Comparison of ENCODE assay signal across 32 cellular contexts in the genomic region with DNA sequence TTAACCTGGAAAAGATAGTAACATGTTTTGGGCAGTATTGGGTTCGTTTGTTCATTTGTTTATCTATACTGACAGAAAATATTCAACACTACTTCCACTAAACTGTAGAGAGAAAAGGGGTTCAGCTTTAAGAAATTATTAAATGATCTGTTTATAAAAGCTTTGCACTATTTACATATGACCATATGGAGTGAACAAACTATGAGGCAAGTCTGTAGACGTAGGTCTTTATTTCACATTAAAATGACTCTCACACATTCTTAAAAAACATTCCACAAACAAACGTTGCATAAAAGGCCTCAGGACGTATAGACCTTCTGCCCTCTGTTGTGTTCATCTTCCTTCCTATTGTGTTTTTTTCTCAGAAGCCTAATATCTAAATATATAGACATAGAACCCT.
"Had no signal": no experiment of that assay in that cellular context is flagged by ENCODE, and none has a peak within 500 bp of the region (broad histone marks: within the 10 kb centered on the region; RNA-seq: fewer than 3 reads in every experiment).

No MANE protein-coding gene starts in this region.

- H3K27ac Mint-ChIP-seq: activated B cell treated with CpG ODN at 0.5 μM for 24 hours; activated CD4-positive, alpha-beta memory T cell treated with anti-CD3 and anti-CD28 coated beads, Interleukin-2, amount 10 ng/mL, durations not matched to agents 7 days and 5 days; activated CD4-positive, alpha-beta T cell treated with anti-CD3 and anti-CD28 coated beads for 36 hours; activated CD4-positive, alpha-beta T cell treated with anti-CD3 and anti-CD28 coated beads, Interleukin-2, amount 10 ng/mL, durations not matched to agents 7 days and 5 days; activated CD8-positive, alpha-beta memory T cell treated with anti-CD3 and anti-CD28 coated beads, Interleukin-2, amount 10 ng/mL, durations not matched to agents 7 days and 5 days; activated CD8-positive, alpha-beta T cell treated with anti-CD3 and anti-CD28 coated beads, Interleukin-2, amount 10 ng/mL, durations not matched to agents 7 days and 5 days; activated naive CD4-positive, alpha-beta T cell treated with anti-CD3 and anti-CD28 coated beads, Interleukin-2, amount 10 ng/mL, durations not matched to agents 7 days and 5 days; activated naive CD8-positive, alpha-beta T cell; activated naive CD8-positive, alpha-beta T cell treated with anti-CD3 and anti-CD28 coated beads, Interleukin-2, amount 10 ng/mL, durations not matched to agents 7 days and 5 days; activated naive CD8-positive, alpha-beta T cell treated with anti-CD3 and anti-CD28 coated beads, Interleukin-2, amount 50 U/mL, for 24 hours; activated T-helper 2 cell treated with anti-CD3 and anti-CD28 coated beads, Interferon-gamma antibody, Interleukin-2, Interleukin-4, amounts not matched to agents 10 μg/mL and 5 μg/mL and 100 μg/mL, durations not matched to agents 14 hours and 24 hours and 36 hours; brain; T-helper 1 cell treated with Interleukin-12 subunit alpha and Interleukin-12 subunit beta and Interleukin-4 antibody, amounts not matched to agents 30 μg/mL and 1 μg/mL, for 36 hours; T-helper 2 cell treated with Interferon-gamma antibody and Interleukin-4, amounts not matched to agents 5 μg/mL and 100 μg/mL, for 36 hours had no signal

- H3K9me3 Mint-ChIP-seq: activated B cell treated with CpG ODN at 0.5 μM for 24 hours; activated naive CD4-positive, alpha-beta T cell treated with anti-CD3 and anti-CD28 coated beads, Interleukin-2, amount 10 ng/mL, durations not matched to agents 7 days and 5 days; activated T-helper 2 cell treated with anti-CD3 and anti-CD28 coated beads, Interferon-gamma antibody, Interleukin-2, Interleukin-4, amounts not matched to agents 10 μg/mL and 5 μg/mL and 100 μg/mL, durations not matched to agents 14 hours and 24 hours and 36 hours; central memory CD8-positive, alpha-beta T cell; T-helper 1 cell treated with Interleukin-12 subunit alpha and Interleukin-12 subunit beta and Interleukin-4 antibody, amounts not matched to agents 30 μg/mL and 1 μg/mL, for 36 hours; T-helper 2 cell treated with Interferon-gamma antibody and Interleukin-4, amounts not matched to agents 5 μg/mL and 100 μg/mL, for 36 hours had no signal

- H3K27me3 Mint-ChIP-seq: activated B cell treated with CpG ODN at 0.5 μM for 24 hours; activated CD4-positive, alpha-beta memory T cell treated with anti-CD3 and anti-CD28 coated beads, Interleukin-2, amount 10 ng/mL, durations not matched to agents 7 days and 5 days; activated CD4-positive, alpha-beta T cell treated with anti-CD3 and anti-CD28 coated beads for 36 hours; activated CD4-positive, alpha-beta T cell treated with anti-CD3 and anti-CD28 coated beads, Interleukin-2, amount 10 ng/mL, durations not matched to agents 7 days and 5 days; activated CD8-positive, alpha-beta memory T cell treated with anti-CD3 and anti-CD28 coated beads, Interleukin-2, amount 10 ng/mL, durations not matched to agents 7 days and 5 days; activated naive CD4-positive, alpha-beta T cell treated with anti-CD3 and anti-CD28 coated beads, Interleukin-2, amount 10 ng/mL, durations not matched to agents 7 days and 5 days; activated naive CD8-positive, alpha-beta T cell; activated naive CD8-positive, alpha-beta T cell treated with anti-CD3 and anti-CD28 coated beads, Interleukin-2, amount 10 ng/mL, durations not matched to agents 7 days and 5 days; activated naive CD8-positive, alpha-beta T cell treated with anti-CD3 and anti-CD28 coated beads, Interleukin-2, amount 50 U/mL, for 24 hours; activated T-cell treated with anti-CD3 and anti-CD28 coated beads, Interleukin-2, amount 50 U/mL, for 24 hours; brain; central memory CD8-positive, alpha-beta T cell had no signal

- H3K4me1 Mint-ChIP-seq: activated B cell treated with CpG ODN at 0.5 μM for 24 hours; activated CD4-positive, alpha-beta memory T cell treated with anti-CD3 and anti-CD28 coated beads, Interleukin-2, amount 10 ng/mL, durations not matched to agents 7 days and 5 days; activated CD4-positive, alpha-beta T cell treated with anti-CD3 and anti-CD28 coated beads for 36 hours; activated CD4-positive, alpha-beta T cell treated with anti-CD3 and anti-CD28 coated beads, Interleukin-2, amount 10 ng/mL, durations not matched to agents 7 days and 5 days; activated CD8-positive, alpha-beta memory T cell treated with anti-CD3 and anti-CD28 coated beads, Interleukin-2, amount 10 ng/mL, durations not matched to agents 7 days and 5 days; activated naive CD4-positive, alpha-beta T cell treated with anti-CD3 and anti-CD28 coated beads, Interleukin-2, amount 10 ng/mL, durations not matched to agents 7 days and 5 days; activated naive CD8-positive, alpha-beta T cell treated with anti-CD3 and anti-CD28 coated beads, Interleukin-2, amount 10 ng/mL, durations not matched to agents 7 days and 5 days; activated naive CD8-positive, alpha-beta T cell treated with anti-CD3 and anti-CD28 coated beads, Interleukin-2, amount 50 U/mL, for 24 hours; brain; central memory CD8-positive, alpha-beta T cell had no signal

- DNase-seq: activated B cell treated with CpG ODN at 0.5 μM for 24 hours; activated CD4-positive, alpha-beta memory T cell treated with anti-CD3 and anti-CD28 coated beads, Interleukin-2, amount 10 ng/mL, durations not matched to agents 7 days and 5 days; activated CD4-positive, alpha-beta T cell treated with anti-CD3 and anti-CD28 coated beads for 36 hours; activated CD4-positive, alpha-beta T cell treated with anti-CD3 and anti-CD28 coated beads for 48 hours; activated CD4-positive, alpha-beta T cell treated with anti-CD3 and anti-CD28 coated beads, Interleukin-2, amount 10 ng/mL, durations not matched to agents 7 days and 5 days; activated CD4-positive, alpha-beta T cell treated with anti-CD3 and anti-CD28 coated beads, Interleukin-2, amount 50 U/mL, for 48 hours; activated CD4-positive, CD25-positive, alpha-beta regulatory T cell treated with anti-CD3 and anti-CD28 coated beads, Interleukin-2, amount 50 U/mL, for 72 hours; activated CD8-positive, alpha-beta memory T cell treated with anti-CD3 and anti-CD28 coated beads for 24 hours; activated CD8-positive, alpha-beta memory T cell treated with anti-CD3 and anti-CD28 coated beads, Interleukin-2, amount 10 ng/mL, durations not matched to agents 7 days and 5 days; activated CD8-positive, alpha-beta memory T cell treated with anti-CD3 and anti-CD28 coated beads, Interleukin-2, amount 50 U/mL, for 48 hours; activated CD8-positive, alpha-beta T cell treated with anti-CD3 and anti-CD28 coated beads, Interleukin-2, amount 10 ng/mL, durations not matched to agents 7 days and 5 days; activated effector memory CD4-positive, alpha-beta T cell treated with Interleukin-2 at 50 U/mL for 16 hours; activated gamma-delta T cell; activated naive CD4-positive, alpha-beta T cell treated with anti-CD3 and anti-CD28 coated beads, Interleukin-2, amount 10 ng/mL, durations not matched to agents 7 days and 5 days; activated naive CD4-positive, alpha-beta T cell treated with Interleukin-2 at 50 U/mL for 16 hours; activated naive CD8-positive, alpha-beta T cell treated with anti-CD3 and anti-CD28 coated beads, Interleukin-2, amount 10 ng/mL, durations not matched to agents 7 days and 5 days; activated naive CD8-positive, alpha-beta T cell treated with anti-CD3 and anti-CD28 coated beads, Interleukin-2, amount 50 U/mL, for 24 hours; activated T-cell treated with anti-CD3 and anti-CD28 coated beads, Interleukin-2, amount 50 U/mL, for 24 hours; activated T-cell treated with anti-CD3 and anti-CD28 coated beads, Interleukin-2, amount 50 U/mL, for 48 hours; amygdala; anterior cingulate cortex; caudate nucleus; cerebellar nuclear complex; T-helper 1 cell; T-helper 2 cell; T-helper 9 cell had no signal

- ATAC-seq: activated CD4-positive, alpha-beta T cell treated with anti-CD3 and anti-CD28 coated beads for 36 hours; activated CD8-positive, alpha-beta memory T cell treated with anti-CD3 and anti-CD28 coated beads, Interleukin-2, amount 10 ng/mL, durations not matched to agents 7 days and 5 days; activated CD8-positive, alpha-beta T cell treated with anti-CD3 and anti-CD28 coated beads, Interleukin-2, amount 10 ng/mL, durations not matched to agents 7 days and 5 days had no signal

- H3K4me3 Mint-ChIP-seq: activated B cell treated with CpG ODN at 0.5 μM for 24 hours; activated CD4-positive, alpha-beta memory T cell treated with anti-CD3 and anti-CD28 coated beads, Interleukin-2, amount 10 ng/mL, durations not matched to agents 7 days and 5 days; activated CD4-positive, alpha-beta T cell treated with anti-CD3 and anti-CD28 coated beads for 36 hours; activated CD4-positive, alpha-beta T cell treated with anti-CD3 and anti-CD28 coated beads, Interleukin-2, amount 10 ng/mL, durations not matched to agents 7 days and 5 days; activated CD8-positive, alpha-beta memory T cell treated with anti-CD3 and anti-CD28 coated beads, Interleukin-2, amount 10 ng/mL, durations not matched to agents 7 days and 5 days; activated CD8-positive, alpha-beta T cell treated with anti-CD3 and anti-CD28 coated beads, Interleukin-2, amount 10 ng/mL, durations not matched to agents 7 days and 5 days; activated naive CD4-positive, alpha-beta T cell treated with anti-CD3 and anti-CD28 coated beads, Interleukin-2, amount 10 ng/mL, durations not matched to agents 7 days and 5 days; activated naive CD8-positive, alpha-beta T cell; activated naive CD8-positive, alpha-beta T cell treated with anti-CD3 and anti-CD28 coated beads, Interleukin-2, amount 10 ng/mL, durations not matched to agents 7 days and 5 days; activated naive CD8-positive, alpha-beta T cell treated with anti-CD3 and anti-CD28 coated beads, Interleukin-2, amount 50 U/mL, for 24 hours; activated T-cell treated with anti-CD3 and anti-CD28 coated beads, Interleukin-2, amount 50 U/mL, for 24 hours; brain; central memory CD8-positive, alpha-beta T cell; T-helper 1 cell treated with Interleukin-12 subunit alpha and Interleukin-12 subunit beta and Interleukin-4 antibody, amounts not matched to agents 30 μg/mL and 1 μg/mL, for 36 hours; T-helper 2 cell treated with Interferon-gamma antibody and Interleukin-4, amounts not matched to agents 5 μg/mL and 100 μg/mL, for 36 hours had no signal

- H3K36me3 Mint-ChIP-seq: brain had no signal
